Comparison of ENCODE assay signal across 2 cellular contexts in genomic region chr17:18129041-18129502, GRCh38.
A peak's percentile ranks its signal among the peaks of the same experiment; 100 is the strongest.
TF ChIP-seq lines count a peak whose summit lies in the region.

No MANE protein-coding gene starts in this region.

TF ChIP-seq in K562, 482 proteins besides CTCF, POLR2A, EP300 and RAD21:
- TF ChIP-seq FOXP1 (CRISPR knock-in tag; IDR thresholded peaks at IDR 0.05) = no peak
- no peak for TF ChIP-seq ZBTB5 (IDR thresholded peaks at IDR 0.05)
- peak; percentile 37 for TF ChIP-seq RBM25 (IDR thresholded peaks at IDR 0.05; ENCODE audit: low read depth, low read length, severe bottlenecking)
- TF ChIP-seq MEF2A (IDR thresholded peaks at IDR 0.05; ENCODE audit: control insufficient read depth, low read depth, low read length) = no peak
- no peak for TF ChIP-seq NFIX (CRISPR knock-in tag; IDR thresholded peaks at IDR 0.05; ENCODE audit: low read depth)
- TF ChIP-seq MGA (IDR thresholded peaks at IDR 0.05) = no peak
- TF ChIP-seq MECOM (CRISPR knock-in tag; IDR thresholded peaks at IDR 0.05) = no peak
- TF ChIP-seq CEBPB (tag; IDR thresholded peaks at IDR 0.05) = 0 out of 2 replicates have a peak, but pooled peaks have one; percentile 31
- TF ChIP-seq NBN (IDR thresholded peaks at IDR 0.05; ENCODE audit: low read depth) = no peak

TF ChIP-seq in liver, 16 proteins besides CTCF, POLR2A, EP300 and RAD21:
- TF ChIP-seq ATF3 (IDR thresholded peaks at IDR 0.05) (no peak), SP1 (IDR thresholded peaks at IDR 0.05) (peak; percentile 80), ZBTB33 (IDR thresholded peaks at IDR 0.05) (no peak), FOXA2 (IDR thresholded peaks at IDR 0.05) (peak; percentile 91), GABPA (IDR thresholded peaks at IDR 0.05 in 1 of 2, conservative IDR thresholded peaks at IDR 0.05 in 1 of 2) (no peak), FOXA1 (IDR thresholded peaks at IDR 0.05) (peak; percentile 88), TAF1 (conservative IDR thresholded peaks at IDR 0.05) (no peak), HNF4A (conservative IDR thresholded peaks at IDR 0.05) (peak; percentile 85 to 91), MAX (IDR thresholded peaks at IDR 0.05) (no peak), JUND (IDR thresholded peaks at IDR 0.05) (peak in 1 of 2 donors; percentile 23), RXRA (IDR thresholded peaks at IDR 0.05) (peak; percentile 69 to 86), NR2F2 (IDR thresholded peaks at IDR 0.05) (no peak), EGR1 (IDR thresholded peaks at IDR 0.05; ENCODE audit: low read depth in 2 of 2) (no peak), REST (IDR thresholded peaks at IDR 0.05) (peak; percentile 30), YY1 (IDR thresholded peaks at IDR 0.05) (peak; percentile 43), HNF4G (IDR thresholded peaks at IDR 0.05) (peak; percentile 49)
